8 cellular contexts compared by ENCODE assay signal in genomic region chr1:159828916-159829634, GRCh38. TPM values are rescaled to one million over a fixed set of nuclear protein-coding genes. Genes with fewer than 3 reads are reported as not detected.
DNase-seq lines count a peak whose midpoint lies in the region; ATAC-seq and TF ChIP-seq lines count a peak whose summit lies in the region.

No MANE protein-coding gene starts in this region.

- H3K9me3 ChIP-seq in AG04450 (ENCODE audit: control insufficient read depth, insufficient read depth, low read length), result no peaks in the 10 kb centered on the region

- peak overlapping the region in 1 of 2 donors; percentile 96 for H3K27ac Mint-ChIP-seq in effector memory CD8-positive, alpha-beta T cell
- peak overlapping the region in 6 of 10 donors; percentile 21 to 67 (median 42) for H3K27ac Mint-ChIP-seq in naive thymus-derived CD8-positive, alpha-beta T cell

- TF ChIP-seq CTCF in AG04450 (IDR thresholded peaks at IDR 0.05; ENCODE audit: low read depth, low read length), result peak; percentile 18

- CTCF ChIA-PET in AG04450 (lab: Charles Lee), result interaction anchor here (1.0 to 3.1 kb wide), 4 partner anchors 8 to 62 kb away, joined by 3 to 20 read pairs (median 8); partner anchors contain the start of gene DUSP23

- no peak overlapping the region for H3K27ac ChIP-seq in AG04450 (ENCODE audit: low read depth, low read length)

- H3K27me3 ChIP-seq in AG04450 (ENCODE audit: control insufficient read depth, insufficient read depth, low read length), result peaks cover 4% of the 10 kb centered on the region

- peak; percentile 71 for ATAC-seq in GM18858 (IDR thresholded peaks at IDR 0.05; ENCODE audit: unreplicated experiment)
- peak; percentile 49 for ATAC-seq in HG03045 (IDR thresholded peaks at IDR 0.05; ENCODE audit: unreplicated experiment)
- no peak for ATAC-seq in effector memory CD8-positive, alpha-beta T cell (replicated peaks)
- no peak for ATAC-seq in naive thymus-derived CD8-positive, alpha-beta T cell

- no peak overlapping the region for H3K4me3 ChIP-seq in AG04450 (ENCODE audit: low read depth, low read length)

- no peaks in the 10 kb centered on the region for H3K27me3 Mint-ChIP-seq in effector memory CD8-positive, alpha-beta T cell
- no peaks in the 10 kb centered on the region for H3K27me3 Mint-ChIP-seq in naive thymus-derived CD8-positive, alpha-beta T cell

- peaks cover 0 to 5% of the 10 kb centered on the region in 2 donors for H3K9me3 Mint-ChIP-seq in effector memory CD8-positive, alpha-beta T cell
- H3K9me3 Mint-ChIP-seq in naive thymus-derived CD8-positive, alpha-beta T cell, result peaks cover 0 to 35% (median 9%) of the 10 kb centered on the region in 9 donors

- POLR2A ChIA-PET in AG04450 (lab: Yijun Ruan, JAX), result no interaction called here
- POLR2A ChIA-PET in naive thymus-derived CD8-positive, alpha-beta T cell (lab: Charles Lee), result interaction anchor here (0.9 kb wide), 1 partner anchor 96 kb away, joined by 4 read pairs; the partner anchor contains the start of gene TAGLN2

- H3K4me3 Mint-ChIP-seq in effector memory CD8-positive, alpha-beta T cell, result peak overlapping the region; percentile 45 to 75
- peak overlapping the region in 6 of 10 donors; percentile 1 to 64 (median 43) for H3K4me3 Mint-ChIP-seq in naive thymus-derived CD8-positive, alpha-beta T cell

- DNase-seq in AG04450 (ENCODE audit: low read depth, low spot score), result no peak
- peak; percentile 92 for DNase-seq in NOMO-1 treated with dmso at 0.1 percent for 144 hours (lab: John Stamatoyannopoulos, UW; ENCODE audit: unreplicated experiment)
- no peak for DNase-seq in effector memory CD8-positive, alpha-beta T cell
- no peak for DNase-seq in naive thymus-derived CD8-positive, alpha-beta T cell
- DNase-seq in NCI-H524 treated with DMSO at 0.1 percent for 48 hours (lab: John Stamatoyannopoulos, UW), result no peak
- no peak for DNase-seq in A172 (ENCODE audit: low spot score)

- peaks cover 67 to 76% of the 10 kb centered on the region in 2 donors for H3K4me1 Mint-ChIP-seq in effector memory CD8-positive, alpha-beta T cell (ENCODE audit: low read depth in 2 of 2)
- H3K4me1 Mint-ChIP-seq in naive thymus-derived CD8-positive, alpha-beta T cell, result peaks cover 40 to 63% (median 59%) of the 10 kb centered on the region in 4 donors

- peaks cover 28% of the 10 kb centered on the region for H3K36me3 Mint-ChIP-seq in effector memory CD8-positive, alpha-beta T cell (ENCODE audit: insufficient read depth)
- peaks cover 0 to 15% (median 15%) of the 10 kb centered on the region in 3 donors for H3K36me3 Mint-ChIP-seq in naive thymus-derived CD8-positive, alpha-beta T cell

RNA-seq across cellular contexts. Expression of gene SLAMF8, which starts 2.4 kb away (rescaled TPM):
- not detected in 2 replicates for polyA plus RNA-seq in AG04450 (2011; rRNA removed)
- polyA minus RNA-seq in AG04450 (2011; rRNA and poly(A)+ RNA removed), result not detected in 2 replicates
- total RNA-seq in naive thymus-derived CD8-positive, alpha-beta T cell, result under 1 TPM; 0.10 to 0.36 TPM
- 1 to 10 TPM in 1 of 3 donors, under 1 TPM in 2; 0.47 to 3.0 (median 0.64) TPM for polyA plus RNA-seq in naive thymus-derived CD8-positive, alpha-beta T cell
- 0.48 TPM in 1 of 2 replicates, not detected in the other for total RNA-seq in A172 (2014; rRNA removed; shearing (Covaris generic))

RNA-seq across cellular contexts. Expression of gene FCRL6, which starts 26.9 kb away (rescaled TPM):
- not detected in 2 replicates for polyA plus RNA-seq in AG04450 (2011; rRNA removed)
- not detected in 2 replicates for polyA minus RNA-seq in AG04450 (2011; rRNA and poly(A)+ RNA removed)
- total RNA-seq in naive thymus-derived CD8-positive, alpha-beta T cell, result 1 to 10 TPM; 2.1 TPM
- polyA plus RNA-seq in naive thymus-derived CD8-positive, alpha-beta T cell, result 100 to 1,000 TPM in 1 of 3 donors, 1 to 10 TPM in 2; 2.1 to 127 (median 6.6) TPM
- 0.24 TPM in 1 of 2 replicates, not detected in the other for total RNA-seq in A172 (2014; rRNA removed; shearing (Covaris generic))

RNA-seq across cellular contexts. Expression of gene VSIG8, which starts 33.4 kb away (rescaled TPM):
- not detected in 2 replicates for polyA plus RNA-seq in AG04450 (2011; rRNA removed)
- not detected in 2 replicates for polyA minus RNA-seq in AG04450 (2011; rRNA and poly(A)+ RNA removed)
- not detected for total RNA-seq in naive thymus-derived CD8-positive, alpha-beta T cell
- not detected for polyA plus RNA-seq in naive thymus-derived CD8-positive, alpha-beta T cell
- total RNA-seq in A172 (2014; rRNA removed; shearing (Covaris generic)), result not detected in 2 replicates

RNA-seq across cellular contexts. Expression of gene DUSP23, which starts 48.3 kb away (rescaled TPM):
- 6.0 and 6.1 TPM in 2 replicates for polyA plus RNA-seq in AG04450 (2011; rRNA removed)
- polyA minus RNA-seq in AG04450 (2011; rRNA and poly(A)+ RNA removed), result 2.5 and 2.8 TPM in 2 replicates
- total RNA-seq in naive thymus-derived CD8-positive, alpha-beta T cell, result 10 to 100 TPM; 13.0 to 15.6 TPM
- polyA plus RNA-seq in naive thymus-derived CD8-positive, alpha-beta T cell, result 10 to 100 TPM; 50.0 to 57.7 (median 54.3) TPM
- total RNA-seq in A172 (2014; rRNA removed; shearing (Covaris generic)), result 123 and 142 TPM in 2 replicates

Comparison
In these comparisons a context has a peak if more than half of its experiments do, and no peak if none do; other contexts are left out.
1. ATAC-seq: peak in GM18858 (single experiment) and HG03045 (single experiment); none in effector memory CD8-positive, alpha-beta T cell (single experiment) and naive thymus-derived CD8-positive, alpha-beta T cell (0 of 2).